Comparison of ENCODE assay signal across 8 cellular contexts in the genomic region with DNA sequence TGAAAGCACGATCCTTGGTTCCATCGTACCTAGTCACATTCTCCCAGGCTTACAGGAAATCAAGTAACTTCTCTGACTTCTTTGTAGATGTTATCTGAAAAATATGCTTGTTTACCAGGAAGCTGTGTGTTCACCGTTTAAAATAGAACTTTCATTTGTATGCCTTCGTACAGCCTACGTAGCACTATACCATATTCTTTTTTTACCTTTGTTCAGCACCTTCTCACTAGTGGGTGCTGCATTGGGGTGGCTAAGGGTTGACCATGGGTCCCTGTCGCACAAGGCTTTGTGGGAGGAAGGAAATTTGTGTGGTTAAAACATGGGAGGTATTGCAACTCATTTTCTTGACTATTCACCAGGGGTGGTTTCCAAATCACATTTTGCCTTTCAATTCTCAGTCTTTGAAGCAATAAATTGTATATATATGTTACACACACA.
DNase-seq lines count a peak whose midpoint lies in the region; ATAC-seq lines count a peak whose summit lies in the region.

No MANE protein-coding gene starts in this region.

- H3K36me3 Mint-ChIP-seq in stimulated activated memory B cell treated with anti-CD40 and anti-IgM and Interleukin-4, amounts not matched to agents 10 μg/mL and 1 μg/mL and 100 μg/mL, for 72 hours = peaks cover 56% of the 10 kb centered on the region

- peak overlapping the region; percentile 25 for H3K4me3 Mint-ChIP-seq in stimulated activated memory B cell treated with anti-CD40 and anti-IgM and Interleukin-4, amounts not matched to agents 10 μg/mL and 1 μg/mL and 100 μg/mL, for 72 hours

- H3K4me1 Mint-ChIP-seq in stimulated activated memory B cell treated with anti-CD40 and anti-IgM and Interleukin-4, amounts not matched to agents 10 μg/mL and 1 μg/mL and 100 μg/mL, for 72 hours = peaks cover 46% of the 10 kb centered on the region

- peak overlapping the region; percentile 6 for H3K27ac Mint-ChIP-seq in stimulated activated memory B cell treated with anti-CD40 and anti-IgM and Interleukin-4, amounts not matched to agents 10 μg/mL and 1 μg/mL and 100 μg/mL, for 72 hours

- H3K9me3 Mint-ChIP-seq in stimulated activated memory B cell treated with anti-CD40 and anti-IgM and Interleukin-4, amounts not matched to agents 10 μg/mL and 1 μg/mL and 100 μg/mL, for 72 hours = no peaks in the 10 kb centered on the region

- H3K27me3 Mint-ChIP-seq in stimulated activated memory B cell treated with anti-CD40 and anti-IgM and Interleukin-4, amounts not matched to agents 10 μg/mL and 1 μg/mL and 100 μg/mL, for 72 hours = no peaks in the 10 kb centered on the region

- peak; percentile 88 for ATAC-seq in GM21360 (IDR thresholded peaks at IDR 0.05; ENCODE audit: unreplicated experiment)
- ATAC-seq in HG03460 (IDR thresholded peaks at IDR 0.05; ENCODE audit: unreplicated experiment) = peak; percentile 88
- peak; percentile 53 for ATAC-seq in stimulated activated memory B cell treated with anti-CD40 and anti-IgM and Interleukin-4, amounts not matched to agents 10 μg/mL and 1 μg/mL and 100 μg/mL, for 72 hours

- intact Hi-C loops in head of caudate nucleus (cut with DNase I) = no loop called here

- peak in 3 of 4 experiments; percentile 2 to 19 (median 11) for DNase-seq in activated naive CD4-positive, alpha-beta T cell (lab: John Stamatoyannopoulos, UW)
- DNase-seq in head of caudate nucleus (no peak), islet precursor cell (no peak), NCI-H226 (no peak), DMS 273 treated with DMSO at 0.1 percent for 48 hours (lab: John Stamatoyannopoulos, UW) (no peak)

Comparison
In these comparisons a context has a peak if more than half of its experiments do, and no peak if none do; other contexts are left out.
1. DNase-seq: peak in activated naive CD4-positive, alpha-beta T cell (3 of 4); none in head of caudate nucleus (0 of 42), islet precursor cell (single experiment), NCI-H226 (single experiment) and DMS 273 treated with DMSO at 0.1 percent for 48 hours (single experiment).
2. Peak in every context shown above with its lines, with median percentiles within 50 percentile points of each other: ATAC-seq.